In the genomic region with DNA sequence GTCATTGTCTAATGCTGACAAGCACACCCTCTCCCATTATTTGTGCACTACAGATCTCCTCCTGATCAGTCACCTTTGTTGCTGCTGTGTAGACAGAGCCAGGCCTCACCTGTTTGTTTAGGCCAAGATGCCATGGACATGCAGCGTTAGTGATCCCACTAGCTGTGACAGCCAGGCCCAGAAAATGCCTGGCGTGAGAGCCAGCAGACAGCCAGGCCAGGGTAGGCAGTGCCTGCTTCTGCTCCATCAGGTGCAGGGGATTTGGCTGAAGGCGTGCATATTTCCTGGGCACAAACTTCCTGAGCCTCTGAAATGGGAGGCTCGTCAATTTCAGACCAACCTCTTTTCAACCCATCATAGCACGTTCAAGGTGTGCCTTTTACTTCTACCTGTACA, we compare ENCODE assay signal across 12 cellular contexts. TPM values are rescaled to one million over a fixed set of nuclear protein-coding genes. Genes with fewer than 3 reads are reported as not detected.
DNase-seq lines count a peak whose midpoint lies in the region; ATAC-seq, FAIRE-seq and TF ChIP-seq lines count a peak whose summit lies in the region.
"Had no signal": no experiment of that assay in that cellular context is flagged by ENCODE, and none has a peak within 500 bp of the region (broad histone marks: within the 10 kb centered on the region; RNA-seq: fewer than 3 reads in every experiment).

No MANE protein-coding gene starts in this region.

- H3K4me1 ChIP-seq in OCI-LY3 (ENCODE audit: low read length) (peaks cover 47% of the 10 kb centered on the region), endodermal cell (ENCODE audit: control insufficient read depth, insufficient read depth, low read length) (peaks cover 37% of the 10 kb centered on the region)

- no peak for DNase-seq in activated T-cell treated with anti-CD3 and anti-CD28 coated beads, Interleukin-2, amount 50 U/mL, for 24 hours
- DNase-seq in activated T-cell treated with anti-CD3 and anti-CD28 coated beads, Interleukin-2, amount 50 U/mL, for 4 hours: no peak
- DNase-seq in endodermal cell: no peak
- no peak for DNase-seq in stimulated activated naive B cell treated with anti-CD40 and anti-IgM and Interleukin-4, amounts not matched to agents 10 μg/mL and 1 μg/mL and 100 μg/mL, for 72 hours
- DNase-seq in GM19239 (ENCODE audit: insufficient read length, low spot score): no peak
- DNase-seq in endothelial cell (ENCODE audit: low spot score): no peak
- DNase-seq: activated CD4-positive, alpha-beta T cell treated with anti-CD3 and anti-CD28 coated beads for 1 hour; NCI-H2171 had no signal

- no peak overlapping the region for H3K4me3 ChIP-seq in OCI-LY3 (ENCODE audit: low read length)
- H3K4me3 ChIP-seq in endodermal cell (ENCODE audit: low read length): no peak overlapping the region

- peaks cover 57% of the 10 kb centered on the region for H3K36me3 Mint-ChIP-seq in activated T-cell treated with anti-CD3 and anti-CD28 coated beads, Interleukin-2, amount 50 U/mL, for 24 hours (ENCODE audit: low read depth)
- H3K36me3 Mint-ChIP-seq in activated T-cell treated with anti-CD3 and anti-CD28 coated beads, Interleukin-2, amount 50 U/mL, for 4 hours (ENCODE audit: insufficient read depth): peaks cover 13% of the 10 kb centered on the region
- H3K36me3 Mint-ChIP-seq in endodermal cell (ENCODE audit: low read depth): peaks cover 17% of the 10 kb centered on the region
- H3K36me3 Mint-ChIP-seq in stimulated activated naive B cell treated with anti-CD40 and anti-IgM and Interleukin-4, amounts not matched to agents 10 μg/mL and 1 μg/mL and 100 μg/mL, for 72 hours: peaks cover 34 to 62% of the 10 kb centered on the region in 2 donors
- H3K36me3 Mint-ChIP-seq in endothelial cell (ENCODE audit: low read depth, unreplicated experiment): peaks cover 22% of the 10 kb centered on the region

- H3K27me3 ChIP-seq in OCI-LY3 (ENCODE audit: low read depth, low read length): no peaks in the 10 kb centered on the region
- no peaks in the 10 kb centered on the region for H3K27me3 ChIP-seq in endodermal cell (ENCODE audit: control insufficient read depth, insufficient read depth, low read length, poor library complexity, severe bottlenecking)

- no peaks in the 10 kb centered on the region for H3K27me3 Mint-ChIP-seq in activated T-cell treated with anti-CD3 and anti-CD28 coated beads, Interleukin-2, amount 50 U/mL, for 24 hours
- no peaks in the 10 kb centered on the region for H3K27me3 Mint-ChIP-seq in activated T-cell treated with anti-CD3 and anti-CD28 coated beads, Interleukin-2, amount 50 U/mL, for 4 hours (ENCODE audit: low read depth)
- H3K27me3 Mint-ChIP-seq in endodermal cell (ENCODE audit: insufficient read depth): no peaks in the 10 kb centered on the region
- H3K27me3 Mint-ChIP-seq in stimulated activated naive B cell treated with anti-CD40 and anti-IgM and Interleukin-4, amounts not matched to agents 10 μg/mL and 1 μg/mL and 100 μg/mL, for 72 hours: no peaks in the 10 kb centered on the region
- peaks cover 5% of the 10 kb centered on the region for H3K27me3 Mint-ChIP-seq in endothelial cell (ENCODE audit: unreplicated experiment)

- peaks cover 30% of the 10 kb centered on the region for H3K79me2 ChIP-seq in OCI-LY3 (ENCODE audit: low read length)

- H3K4me1 Mint-ChIP-seq in activated T-cell treated with anti-CD3 and anti-CD28 coated beads, Interleukin-2, amount 50 U/mL, for 24 hours (ENCODE audit: low read depth): peaks cover 38% of the 10 kb centered on the region
- peaks cover 24% of the 10 kb centered on the region for H3K4me1 Mint-ChIP-seq in activated T-cell treated with anti-CD3 and anti-CD28 coated beads, Interleukin-2, amount 50 U/mL, for 4 hours (ENCODE audit: low read depth)
- H3K4me1 Mint-ChIP-seq in endodermal cell: peaks cover 65% of the 10 kb centered on the region
- H3K4me1 Mint-ChIP-seq in stimulated activated naive B cell treated with anti-CD40 and anti-IgM and Interleukin-4, amounts not matched to agents 10 μg/mL and 1 μg/mL and 100 μg/mL, for 72 hours: peaks cover 47 to 63% of the 10 kb centered on the region in 2 donors
- peaks cover 27% of the 10 kb centered on the region for H3K4me1 Mint-ChIP-seq in endothelial cell (ENCODE audit: unreplicated experiment)

- TF ChIP-seq CTCF in OCI-LY3 (IDR thresholded peaks at IDR 0.05; ENCODE audit: low read depth, low read length) (no peak), endodermal cell (conservative IDR thresholded peaks at IDR 0.05) (no peak), endothelial cell (IDR thresholded peaks at IDR 0.05; ENCODE audit: unreplicated experiment) (no peak)

- H3K4me3 Mint-ChIP-seq in activated T-cell treated with anti-CD3 and anti-CD28 coated beads, Interleukin-2, amount 50 U/mL, for 24 hours: no peak overlapping the region
- H3K4me3 Mint-ChIP-seq in activated T-cell treated with anti-CD3 and anti-CD28 coated beads, Interleukin-2, amount 50 U/mL, for 4 hours: no peak overlapping the region
- H3K4me3 Mint-ChIP-seq in endodermal cell (no peak overlapping the region), endothelial cell (ENCODE audit: unreplicated experiment) (no peak overlapping the region)
- no peak overlapping the region for H3K4me3 Mint-ChIP-seq in stimulated activated naive B cell treated with anti-CD40 and anti-IgM and Interleukin-4, amounts not matched to agents 10 μg/mL and 1 μg/mL and 100 μg/mL, for 72 hours

- H4K20me1 ChIP-seq in OCI-LY3 (ENCODE audit: insufficient read depth, low read length): no peaks in the 10 kb centered on the region

- peak overlapping the region; percentile 56; the same call in 1 of the 2 replicates for H3K4me2 ChIP-seq in OCI-LY3 (ENCODE audit: low read length)

- H3K9me3 Mint-ChIP-seq in activated T-cell treated with anti-CD3 and anti-CD28 coated beads, Interleukin-2, amount 50 U/mL, for 24 hours: no peaks in the 10 kb centered on the region
- no peaks in the 10 kb centered on the region for H3K9me3 Mint-ChIP-seq in activated T-cell treated with anti-CD3 and anti-CD28 coated beads, Interleukin-2, amount 50 U/mL, for 4 hours
- peaks cover 2% of the 10 kb centered on the region for H3K9me3 Mint-ChIP-seq in endodermal cell
- H3K9me3 Mint-ChIP-seq in stimulated activated naive B cell treated with anti-CD40 and anti-IgM and Interleukin-4, amounts not matched to agents 10 μg/mL and 1 μg/mL and 100 μg/mL, for 72 hours: no peaks in the 10 kb centered on the region
- H3K9me3 Mint-ChIP-seq in endothelial cell (ENCODE audit: unreplicated experiment): no peaks in the 10 kb centered on the region

- no peak overlapping the region for H2AFZ ChIP-seq in OCI-LY3 (ENCODE audit: low read depth, low read length)

- peak overlapping the region; percentile 80 for H3K27ac Mint-ChIP-seq in activated T-cell treated with anti-CD3 and anti-CD28 coated beads, Interleukin-2, amount 50 U/mL, for 24 hours
- H3K27ac Mint-ChIP-seq in endodermal cell (peak overlapping the region; percentile 94), endothelial cell (ENCODE audit: unreplicated experiment) (no peak overlapping the region)
- peak overlapping the region; percentile 95 for H3K27ac Mint-ChIP-seq in stimulated activated naive B cell treated with anti-CD40 and anti-IgM and Interleukin-4, amounts not matched to agents 10 μg/mL and 1 μg/mL and 100 μg/mL, for 72 hours

- WGBS in endodermal cell (ENCODE audit: insufficient coverage in 1 of 2, insufficient read length in 1 of 2), 2 experiments: 95 to 98% methylated on average over 4 to 5 of the region's 5 CpGs

- H3K9me3 ChIP-seq in OCI-LY3 (ENCODE audit: insufficient read depth, low read length) (no peaks in the 10 kb centered on the region), endodermal cell (ENCODE audit: control insufficient read depth, low read length) (no peaks in the 10 kb centered on the region)

- ATAC-seq in activated T-cell treated with anti-CD3 and anti-CD28 coated beads, Interleukin-2, amount 50 U/mL, for 4 hours: no peak
- ATAC-seq in stimulated activated naive B cell treated with anti-CD40 and anti-IgM and Interleukin-4, amounts not matched to agents 10 μg/mL and 1 μg/mL and 100 μg/mL, for 72 hours (replicated peaks): no peak
- ATAC-seq in HG03039 (IDR thresholded peaks at IDR 0.05; ENCODE audit: unreplicated experiment): no peak

- FAIRE-seq in GM19239 (lab: Jason Lieb, UNC): no peak

- H3K9ac ChIP-seq in OCI-LY3 (ENCODE audit: low read length): peak overlapping the region; percentile 49; the same call in 1 of the 2 replicates
- H3K9ac ChIP-seq in endodermal cell (ENCODE audit: extremely low read depth, low read length, poor library complexity, severe bottlenecking): no peak overlapping the region

- peaks cover 54% of the 10 kb centered on the region for H3K36me3 ChIP-seq in OCI-LY3 (replicated peaks; ENCODE audit: low read depth, low read length)
- H3K36me3 ChIP-seq in endodermal cell (ENCODE audit: control insufficient read depth, insufficient read depth, low read length): peaks cover 35% of the 10 kb centered on the region

- peak overlapping the region; percentile 74 for H3K27ac ChIP-seq in OCI-LY3 (ENCODE audit: low read length)
- H3K27ac ChIP-seq in endodermal cell (ENCODE audit: low read depth, low read length): no peak overlapping the region

RNA-seq across cellular contexts. Expression of gene MANBAL, which starts 27.3 kb away (rescaled TPM):
- 10 to 100 TPM; 15.3 to 16.6 (median 15.7) TPM for total RNA-seq in activated T-cell treated with anti-CD3 and anti-CD28 coated beads, Interleukin-2, amount 50 U/mL, for 4 hours
- total RNA-seq in endodermal cell: 10 to 100 TPM; 44.4 to 49.9 TPM
- polyA plus RNA-seq in endodermal cell (2013, experiment 1 of 2): 60.3 TPM
- 61.4 TPM for polyA plus RNA-seq in endodermal cell (2013, experiment 2 of 2)
- 35.6 TPM for total RNA-seq in endothelial cell (ENCODE audit: unreplicated experiment)

RNA-seq across cellular contexts. Expression of gene SRC, which starts 29.2 kb away (rescaled TPM):
- 1 to 10 TPM; 2.8 to 4.7 (median 3.8) TPM for total RNA-seq in activated T-cell treated with anti-CD3 and anti-CD28 coated beads, Interleukin-2, amount 50 U/mL, for 4 hours
- total RNA-seq in endodermal cell: 100 to 1,000 TPM in 1 of 2 donors, 10 to 100 TPM in 1; 75.6 to 109 TPM
- 48.4 TPM for polyA plus RNA-seq in endodermal cell (2013, experiment 1 of 2)
- 41.1 TPM for polyA plus RNA-seq in endodermal cell (2013, experiment 2 of 2)
- 60.8 TPM for total RNA-seq in endothelial cell (ENCODE audit: unreplicated experiment)

RNA-seq across cellular contexts. Expression of gene GHRH, which starts 55.2 kb away (rescaled TPM):
- not detected for total RNA-seq in activated T-cell treated with anti-CD3 and anti-CD28 coated beads, Interleukin-2, amount 50 U/mL, for 4 hours
- total RNA-seq in endodermal cell (not detected), endothelial cell (ENCODE audit: unreplicated experiment) (not detected)
- 0.78 TPM for polyA plus RNA-seq in endodermal cell (2013, experiment 1 of 2)
- polyA plus RNA-seq in endodermal cell (2013, experiment 2 of 2): not detected
- total RNA-seq: G401, myocyte had no signal

Comparison
In these comparisons a context has a peak if more than half of its experiments do, and no peak if none do; other contexts are left out.
1. RNA of gene SRC, which starts 29.2 kb away (total RNA-seq): 75.6 to 109 TPM in endodermal cell and 60.8 TPM in endothelial cell (single experiment); 2.8 to 4.7 TPM in activated T-cell treated with anti-CD3 and anti-CD28 coated beads, Interleukin-2, amount 50 U/mL, for 4 hours; every median in the first group is over 10 times any median in the second.